16 cellular contexts compared by ENCODE assay signal in genomic region chr3:190084983-190085382, GRCh38. TPM values are rescaled to one million over a fixed set of nuclear protein-coding genes. Genes with fewer than 3 reads are reported as not detected.
DNase-seq lines count a peak whose midpoint lies in the region; ATAC-seq and TF ChIP-seq lines count a peak whose summit lies in the region.
"Had no signal": no experiment of that assay in that cellular context is flagged by ENCODE, and none has a peak within 500 bp of the region (broad histone marks: within the 10 kb centered on the region; RNA-seq: fewer than 3 reads in every experiment).

No MANE protein-coding gene starts in this region.

- H3K4me3 ChIP-seq in HEK293 (ENCODE audit: low read depth, low read length) (no peak overlapping the region), fibroblast of villous mesenchyme (ENCODE audit: low read depth, low read length) (no peak overlapping the region)
- H3K4me3 ChIP-seq: BLaER1 had no signal

- H3K4me1 ChIP-seq in HEK293 (ENCODE audit: control insufficient read depth, insufficient read depth, low read length), result peaks cover 6% of the 10 kb centered on the region; the same call in 1 of the 2 replicates
- H3K4me1 ChIP-seq: BLaER1 had no signal

- no peaks in the 10 kb centered on the region for H3K36me3 ChIP-seq in HEK293 (ENCODE audit: control insufficient read depth in 2 of 2, insufficient read depth in 1 of 2, low read length in 2 of 2)
- H3K36me3 ChIP-seq: BLaER1 had no signal

- H3K9me3 ChIP-seq in HEK293 (ENCODE audit: control insufficient read depth, insufficient read depth, low read depth, low read length), result no peaks in the 10 kb centered on the region
- H3K9me3 ChIP-seq: BLaER1 had no signal

- TF ChIP-seq CTCF in HEK293 (tag by site-specific recombination; IDR thresholded peaks at IDR 0.05), result no peak
- no peak for TF ChIP-seq CTCF in fibroblast of villous mesenchyme (IDR thresholded peaks at IDR 0.05; ENCODE audit: insufficient read depth, low read depth, low read length)
- TF ChIP-seq CTCF in nephron progenitor cell (IDR thresholded peaks at IDR 0.05), result no peak

- H3K4me3 Mint-ChIP-seq in nephron progenitor cell, result no peak overlapping the region
- H3K4me3 Mint-ChIP-seq in activated T-cell treated with anti-CD3 and anti-CD28 coated beads, Interleukin-2, amount 50 U/mL, for 72 hours, result no peak overlapping the region
- H3K4me3 Mint-ChIP-seq: CD14-positive monocyte; CD4-positive, alpha-beta memory T cell had no signal

- POLR2A ChIA-PET in HEK293 (lab: Yijun Ruan, JAX), result interaction anchor here (0.6 kb wide), 1 partner anchor 16 kb away, joined by 4 read pairs; no protein-coding TSS in a partner anchor

- ATAC-seq in activated T-cell treated with anti-CD3 and anti-CD28 coated beads, Interleukin-2, amount 50 U/mL, for 72 hours (replicated peaks in 1 of 2), result no peak
- no peak for ATAC-seq in HG03175 (IDR thresholded peaks at IDR 0.05; ENCODE audit: unreplicated experiment)
- ATAC-seq: HCT116 had no signal

- peaks cover 65% of the 10 kb centered on the region for H3K4me1 Mint-ChIP-seq in nephron progenitor cell
- no peaks in the 10 kb centered on the region for H3K4me1 Mint-ChIP-seq in activated T-cell treated with anti-CD3 and anti-CD28 coated beads, Interleukin-2, amount 50 U/mL, for 72 hours (ENCODE audit: low read depth)
- H3K4me1 Mint-ChIP-seq: CD14-positive monocyte; CD4-positive, alpha-beta memory T cell had no signal

- no peaks in the 10 kb centered on the region for H3K27me3 Mint-ChIP-seq in nephron progenitor cell (ENCODE audit: low read depth, poor library complexity)
- peaks cover 14% of the 10 kb centered on the region for H3K27me3 Mint-ChIP-seq in activated T-cell treated with anti-CD3 and anti-CD28 coated beads, Interleukin-2, amount 50 U/mL, for 72 hours (ENCODE audit: low read depth)

- H3K9me3 Mint-ChIP-seq in nephron progenitor cell, result peaks cover 13% of the 10 kb centered on the region
- no peaks in the 10 kb centered on the region for H3K9me3 Mint-ChIP-seq in activated T-cell treated with anti-CD3 and anti-CD28 coated beads, Interleukin-2, amount 50 U/mL, for 72 hours
- H3K9me3 Mint-ChIP-seq: CD4-positive, alpha-beta memory T cell had no signal

- DNase-seq in RPMI7951 (ENCODE audit: low read depth) (peak; percentile 73), fibroblast of villous mesenchyme (ENCODE audit: low read depth) (peak; percentile 40), nephron progenitor cell (no peak), NCI-H187 (lab: John Stamatoyannopoulos, UW) (no peak)
- DNase-seq in activated T-cell treated with anti-CD3 and anti-CD28 coated beads, Interleukin-2, amount 50 U/mL, for 72 hours, result no peak
- DNase-seq: 8988T; CD4-positive, alpha-beta memory T cell; DMS79 treated with DMSO at 0.1 percent for 48 hours; GF-D8; GOT3; H7 had no signal

- CTCF ChIA-PET in HEK293 (lab: Yijun Ruan, JAX), result interaction anchor here (0.6 to 1.0 kb wide), 2 partner anchors 24 to 73 kb away, joined by 3 to 7 read pairs; no protein-coding TSS in a partner anchor

- H3K27ac ChIP-seq in HEK293 (ENCODE audit: extremely low read depth, low read depth, low read length), result no peak overlapping the region
- H3K27ac ChIP-seq: BLaER1 had no signal

- peaks cover 15% of the 10 kb centered on the region for H3K36me3 Mint-ChIP-seq in nephron progenitor cell (ENCODE audit: low read depth)
- no peaks in the 10 kb centered on the region for H3K36me3 Mint-ChIP-seq in activated T-cell treated with anti-CD3 and anti-CD28 coated beads, Interleukin-2, amount 50 U/mL, for 72 hours (ENCODE audit: insufficient read depth in 2 of 2)
- H3K36me3 Mint-ChIP-seq: CD14-positive monocyte; CD4-positive, alpha-beta memory T cell had no signal

- H3K27ac Mint-ChIP-seq in nephron progenitor cell, result peak overlapping the region; percentile 95
- no peak overlapping the region for H3K27ac Mint-ChIP-seq in activated T-cell treated with anti-CD3 and anti-CD28 coated beads, Interleukin-2, amount 50 U/mL, for 72 hours
- H3K27ac Mint-ChIP-seq: CD14-positive monocyte; CD4-positive, alpha-beta memory T cell had no signal

TF ChIP-seq in HEK293, 187 proteins besides CTCF, POLR2A, EP300 and RAD21:
- no peak for TF ChIP-seq ZNF580 (tag by site-specific recombination; IDR thresholded peaks at IDR 0.05)
- no peak for TF ChIP-seq ZNF529 (tag by site-specific recombination; IDR thresholded peaks at IDR 0.05; ENCODE audit: insufficient replicate concordance)
- peak; percentile 36; the same call in 1 of the 2 replicates for TF ChIP-seq PRDM6 (tag by site-specific recombination; IDR thresholded peaks at IDR 0.05)
- TF ChIP-seq ZFHX2 (tag by site-specific recombination; conservative IDR thresholded peaks at IDR 0.05), result no peak
TF ChIP-seq in HEK293: peak in this region for 1.

RNA-seq across cellular contexts. Expression of gene P3H2, which starts 35.7 kb away (rescaled TPM):
- total RNA-seq in RPMI7951 (2014; rRNA removed; shearing (Covaris generic)), result 17.1 and 32.9 TPM in 2 replicates
- total RNA-seq in fibroblast of villous mesenchyme, result 21.9 and 51.8 TPM in 2 replicates
- total RNA-seq in activated T-cell treated with anti-CD3 and anti-CD28 coated beads, Interleukin-2, amount 50 U/mL, for 72 hours, result not detected
- total RNA-seq: CD4-positive, alpha-beta memory T cell had no signal

Comparison
In these comparisons a context has a peak if more than half of its experiments do, and no peak if none do; other contexts are left out.
1. DNase-seq: peak in RPMI7951 (single experiment) and fibroblast of villous mesenchyme (single experiment); none in nephron progenitor cell (single experiment), NCI-H187 (0 of 2) and activated T-cell treated with anti-CD3 and anti-CD28 coated beads, Interleukin-2, amount 50 U/mL, for 72 hours (0 of 2).
2. RNA of gene P3H2, which starts 35.7 kb away (total RNA-seq): 21.9 to 51.8 TPM in fibroblast of villous mesenchyme and 17.1 to 32.9 TPM in RPMI7951; not detected in activated T-cell treated with anti-CD3 and anti-CD28 coated beads, Interleukin-2, amount 50 U/mL, for 72 hours; every median in the first group is over 10 times any median in the second.